Comparison of ENCODE assay signal across 1 cellular context in the genomic region with DNA sequence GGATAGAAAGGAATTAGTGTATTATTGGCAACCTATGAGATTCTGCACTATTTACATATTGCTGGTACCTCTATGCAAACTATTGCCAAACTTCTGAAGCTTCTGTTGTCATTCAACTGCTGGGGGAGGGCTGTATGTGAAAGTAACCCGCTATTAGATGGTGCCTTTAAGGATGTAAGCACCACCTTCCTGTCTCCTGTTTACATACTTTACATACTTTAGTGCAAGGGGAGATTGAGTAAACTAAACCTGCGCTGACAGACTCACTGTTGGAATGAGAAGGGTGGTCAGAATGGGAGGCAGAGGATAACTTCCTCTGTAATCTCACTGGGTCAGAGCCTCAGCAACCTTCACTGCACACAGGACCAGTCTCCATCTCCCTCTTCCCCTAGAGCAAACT.
TF ChIP-seq lines count a peak whose summit lies in the region.

No MANE protein-coding gene starts in this region.

TF ChIP-seq in HepG2, 621 proteins besides CTCF, POLR2A, EP300 and RAD21 (continued from another document and continues in another):
- TF ChIP-seq, protein P1, sequence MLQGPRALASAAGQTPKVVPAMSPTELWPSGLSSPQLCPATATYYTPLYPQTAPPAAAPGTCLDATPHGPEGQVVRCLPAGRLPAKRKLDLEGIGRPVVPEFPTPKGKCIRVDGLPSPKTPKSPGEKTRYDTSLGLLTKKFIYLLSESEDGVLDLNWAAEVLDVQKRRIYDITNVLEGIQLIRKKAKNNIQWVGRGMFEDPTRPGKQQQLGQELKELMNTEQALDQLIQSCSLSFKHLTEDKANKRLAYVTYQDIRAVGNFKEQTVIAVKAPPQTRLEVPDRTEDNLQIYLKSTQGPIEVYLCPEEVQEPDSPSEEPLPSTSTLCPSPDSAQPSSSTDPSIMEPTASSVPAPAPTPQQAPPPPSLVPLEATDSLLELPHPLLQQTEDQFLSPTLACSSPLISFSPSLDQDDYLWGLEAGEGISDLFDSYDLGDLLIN (CRISPR knock-in tag; IDR thresholded peaks at IDR 0.05; ENCODE audit: borderline replicate concordance), result no peak
- TF ChIP-seq ELF3 (CRISPR knock-in tag; IDR thresholded peaks at IDR 0.05) (no peak), RELA (CRISPR knock-in tag; IDR thresholded peaks at IDR 0.05) (no peak), FLYWCH1 (CRISPR knock-in tag; IDR thresholded peaks at IDR 0.05) (no peak), TCF7L2 (IDR thresholded peaks at IDR 0.05; ENCODE audit: low read depth, low read length) (no peak), THAP11 (CRISPR knock-in tag; IDR thresholded peaks at IDR 0.05) (0 out of 2 replicates have a peak, but pooled peaks have one; percentile 30), PRPF4 (IDR thresholded peaks at IDR 0.05; ENCODE audit: low read depth, low read length, poor library complexity, severe bottlenecking) (no peak), NBN (conservative IDR thresholded peaks at IDR 0.05) (no peak), NKX3-1 (CRISPR knock-in tag; IDR thresholded peaks at IDR 0.05) (no peak), SALL2 (CRISPR knock-in tag; IDR thresholded peaks at IDR 0.05) (no peak), ZNF253 (CRISPR knock-in tag; IDR thresholded peaks at IDR 0.05; ENCODE audit: borderline replicate concordance) (no peak), NAIF1 (CRISPR knock-in tag; IDR thresholded peaks at IDR 0.05; ENCODE audit: borderline replicate concordance) (no peak), PITX1 (CRISPR knock-in tag; IDR thresholded peaks at IDR 0.05) (no peak), HOXD1 (CRISPR knock-in tag; IDR thresholded peaks at IDR 0.05) (no peak), NFIC (IDR thresholded peaks at IDR 0.05; ENCODE audit: low read length) (0 out of 2 replicates have a peak, but pooled peaks have one; percentile 25), SMARCC2 (IDR thresholded peaks at IDR 0.05) (no peak), PHF8 (CRISPR knock-in tag; IDR thresholded peaks at IDR 0.05) (no peak), PHF20 (CRISPR knock-in tag; IDR thresholded peaks at IDR 0.05) (no peak), ZSCAN9 (CRISPR knock-in tag; IDR thresholded peaks at IDR 0.05; ENCODE audit: borderline replicate concordance) (no peak), TBX3 (IDR thresholded peaks at IDR 0.05; ENCODE audit: borderline replicate concordance) (no peak), ISX (CRISPR knock-in tag; conservative IDR thresholded peaks at IDR 0.05) (no peak), ZNF292 (CRISPR knock-in tag; IDR thresholded peaks at IDR 0.05; ENCODE audit: borderline replicate concordance, low read depth) (no peak), MXI1 (IDR thresholded peaks at IDR 0.05; ENCODE audit: borderline replicate concordance, low read depth, low read length) (no peak), TP53 (CRISPR knock-in tag; conservative IDR thresholded peaks at IDR 0.05) (no peak), ZNF557 (CRISPR knock-in tag; IDR thresholded peaks at IDR 0.05) (no peak), ZNF761 (CRISPR knock-in tag; conservative IDR thresholded peaks at IDR 0.05) (no peak), SATB2 (CRISPR knock-in tag; IDR thresholded peaks at IDR 0.05) (no peak), ZFX (CRISPR knock-in tag; IDR thresholded peaks at IDR 0.05; ENCODE audit: low read depth) (no peak), AGO2 (optimal IDR thresholded peaks at IDR 0.05; ENCODE audit: low read depth, low read length) (no peak), ZNF614 (CRISPR knock-in tag; IDR thresholded peaks at IDR 0.05; ENCODE audit: borderline replicate concordance) (peak; percentile 69; the same call in 1 of the 2 replicates), HHEX (CRISPR knock-in tag; IDR thresholded peaks at IDR 0.05) (no peak), MBD4 (IDR thresholded peaks at IDR 0.05; ENCODE audit: borderline replicate concordance, low read length) (no peak), ESRRA (CRISPR knock-in tag; IDR thresholded peaks at IDR 0.05; ENCODE audit: low read depth) (no peak), MATR3 (CRISPR knock-in tag; IDR thresholded peaks at IDR 0.05) (no peak), SOX6 (IDR thresholded peaks at IDR 0.05) (no peak), SOX6 (CRISPR knock-in tag; IDR thresholded peaks at IDR 0.05) (peak; percentile 77; the same call in 1 of the 2 replicates), GATAD2A (CRISPR knock-in tag; IDR thresholded peaks at IDR 0.05) (peak; percentile 79), MAFG (CRISPR knock-in tag; IDR thresholded peaks at IDR 0.05) (no peak), ZNF543 (CRISPR knock-in tag; IDR thresholded peaks at IDR 0.05) (no peak), ZNF10 (CRISPR knock-in tag; IDR thresholded peaks at IDR 0.05; ENCODE audit: borderline replicate concordance, low read depth) (no peak)
- TF ChIP-seq, protein P2, sequence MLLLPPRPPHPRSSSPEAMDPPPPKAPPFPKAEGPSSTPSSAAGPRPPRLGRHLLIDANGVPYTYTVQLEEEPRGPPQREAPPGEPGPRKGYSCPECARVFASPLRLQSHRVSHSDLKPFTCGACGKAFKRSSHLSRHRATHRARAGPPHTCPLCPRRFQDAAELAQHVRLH (CRISPR knock-in tag; IDR thresholded peaks at IDR 0.05; ENCODE audit: borderline replicate concordance, low read depth), result no peak
- TF ChIP-seq, protein P3, sequence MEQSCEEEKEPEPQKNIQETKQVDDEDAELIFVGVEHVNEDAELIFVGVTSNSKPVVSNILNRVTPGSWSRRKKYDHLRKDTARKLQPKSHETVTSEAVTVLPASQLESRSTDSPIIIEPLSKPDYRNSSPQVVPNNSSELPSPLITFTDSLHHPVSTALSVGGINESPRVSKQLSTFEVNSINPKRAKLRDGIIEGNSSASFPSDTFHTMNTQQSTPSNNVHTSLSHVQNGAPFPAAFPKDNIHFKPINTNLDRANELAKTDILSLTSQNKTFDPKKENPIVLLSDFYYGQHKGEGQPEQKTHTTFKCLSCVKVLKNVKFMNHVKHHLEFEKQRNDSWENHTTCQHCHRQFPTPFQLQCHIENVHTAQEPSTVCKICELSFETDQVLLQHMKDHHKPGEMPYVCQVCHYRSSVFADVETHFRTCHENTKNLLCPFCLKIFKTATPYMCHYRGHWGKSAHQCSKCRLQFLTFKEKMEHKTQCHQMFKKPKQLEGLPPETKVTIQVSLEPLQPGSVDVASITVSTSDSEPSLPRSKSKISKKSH (CRISPR knock-in tag; IDR thresholded peaks at IDR 0.05; ENCODE audit: borderline replicate concordance), result no peak
- TF ChIP-seq, protein P4, sequence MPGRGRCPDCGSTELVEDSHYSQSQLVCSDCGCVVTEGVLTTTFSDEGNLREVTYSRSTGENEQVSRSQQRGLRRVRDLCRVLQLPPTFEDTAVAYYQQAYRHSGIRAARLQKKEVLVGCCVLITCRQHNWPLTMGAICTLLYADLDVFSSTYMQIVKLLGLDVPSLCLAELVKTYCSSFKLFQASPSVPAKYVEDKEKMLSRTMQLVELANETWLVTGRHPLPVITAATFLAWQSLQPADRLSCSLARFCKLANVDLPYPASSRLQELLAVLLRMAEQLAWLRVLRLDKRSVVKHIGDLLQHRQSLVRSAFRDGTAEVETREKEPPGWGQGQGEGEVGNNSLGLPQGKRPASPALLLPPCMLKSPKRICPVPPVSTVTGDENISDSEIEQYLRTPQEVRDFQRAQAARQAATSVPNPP (CRISPR knock-in tag; IDR thresholded peaks at IDR 0.05), result no peak
- TF ChIP-seq, protein P5, sequence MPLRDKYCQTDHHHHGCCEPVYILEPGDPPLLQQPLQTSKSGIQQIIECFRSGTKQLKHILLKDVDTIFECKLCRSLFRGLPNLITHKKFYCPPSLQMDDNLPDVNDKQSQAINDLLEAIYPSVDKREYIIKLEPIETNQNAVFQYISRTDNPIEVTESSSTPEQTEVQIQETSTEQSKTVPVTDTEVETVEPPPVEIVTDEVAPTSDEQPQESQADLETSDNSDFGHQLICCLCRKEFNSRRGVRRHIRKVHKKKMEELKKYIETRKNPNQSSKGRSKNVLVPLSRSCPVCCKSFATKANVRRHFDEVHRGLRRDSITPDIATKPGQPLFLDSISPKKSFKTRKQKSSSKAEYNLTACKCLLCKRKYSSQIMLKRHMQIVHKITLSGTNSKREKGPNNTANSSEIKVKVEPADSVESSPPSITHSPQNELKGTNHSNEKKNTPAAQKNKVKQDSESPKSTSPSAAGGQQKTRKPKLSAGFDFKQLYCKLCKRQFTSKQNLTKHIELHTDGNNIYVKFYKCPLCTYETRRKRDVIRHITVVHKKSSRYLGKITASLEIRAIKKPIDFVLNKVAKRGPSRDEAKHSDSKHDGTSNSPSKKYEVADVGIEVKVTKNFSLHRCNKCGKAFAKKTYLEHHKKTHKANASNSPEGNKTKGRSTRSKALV (CRISPR knock-in tag; IDR thresholded peaks at IDR 0.05), result no peak
- TF ChIP-seq, protein P6, sequence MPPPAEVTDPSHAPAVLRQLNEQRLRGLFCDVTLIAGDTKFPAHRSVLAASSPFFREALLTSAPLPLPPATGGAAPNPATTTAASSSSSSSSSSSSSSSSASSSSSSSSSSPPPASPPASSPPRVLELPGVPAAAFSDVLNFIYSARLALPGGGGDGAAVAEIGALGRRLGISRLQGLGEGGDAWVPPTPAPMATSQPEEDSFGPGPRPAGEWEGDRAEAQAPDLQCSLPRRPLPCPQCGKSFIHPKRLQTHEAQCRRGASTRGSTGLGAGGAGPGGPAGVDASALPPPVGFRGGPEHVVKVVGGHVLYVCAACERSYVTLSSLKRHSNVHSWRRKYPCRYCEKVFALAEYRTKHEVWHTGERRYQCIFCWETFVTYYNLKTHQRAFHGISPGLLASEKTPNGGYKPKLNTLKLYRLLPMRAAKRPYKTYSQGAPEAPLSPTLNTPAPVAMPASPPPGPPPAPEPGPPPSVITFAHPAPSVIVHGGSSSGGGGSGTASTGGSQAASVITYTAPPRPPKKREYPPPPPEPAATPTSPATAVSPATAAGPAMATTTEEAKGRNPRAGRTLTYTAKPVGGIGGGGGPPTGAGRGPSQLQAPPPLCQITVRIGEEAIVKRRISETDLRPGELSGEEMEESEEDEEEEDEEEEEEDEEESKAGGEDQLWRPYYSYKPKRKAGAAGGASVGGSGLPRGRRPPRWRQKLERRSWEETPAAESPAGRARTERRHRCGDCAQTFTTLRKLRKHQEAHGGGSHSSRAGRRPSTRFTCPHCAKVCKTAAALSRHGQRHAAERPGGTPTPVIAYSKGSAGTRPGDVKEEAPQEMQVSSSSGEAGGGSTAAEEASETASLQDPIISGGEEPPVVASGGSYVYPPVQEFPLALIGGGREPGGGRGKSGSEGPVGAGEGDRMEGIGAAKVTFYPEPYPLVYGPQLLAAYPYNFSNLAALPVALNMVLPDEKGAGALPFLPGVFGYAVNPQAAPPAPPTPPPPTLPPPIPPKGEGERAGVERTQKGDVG (CRISPR knock-in tag; IDR thresholded peaks at IDR 0.05; ENCODE audit: borderline replicate concordance), result no peak
- TF ChIP-seq, protein P7, sequence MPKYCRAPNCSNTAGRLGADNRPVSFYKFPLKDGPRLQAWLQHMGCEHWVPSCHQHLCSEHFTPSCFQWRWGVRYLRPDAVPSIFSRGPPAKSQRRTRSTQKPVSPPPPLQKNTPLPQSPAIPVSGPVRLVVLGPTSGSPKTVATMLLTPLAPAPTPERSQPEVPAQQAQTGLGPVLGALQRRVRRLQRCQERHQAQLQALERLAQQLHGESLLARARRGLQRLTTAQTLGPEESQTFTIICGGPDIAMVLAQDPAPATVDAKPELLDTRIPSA (CRISPR knock-in tag; IDR thresholded peaks at IDR 0.05; ENCODE audit: borderline replicate concordance), result no peak
- TF ChIP-seq, protein P8, sequence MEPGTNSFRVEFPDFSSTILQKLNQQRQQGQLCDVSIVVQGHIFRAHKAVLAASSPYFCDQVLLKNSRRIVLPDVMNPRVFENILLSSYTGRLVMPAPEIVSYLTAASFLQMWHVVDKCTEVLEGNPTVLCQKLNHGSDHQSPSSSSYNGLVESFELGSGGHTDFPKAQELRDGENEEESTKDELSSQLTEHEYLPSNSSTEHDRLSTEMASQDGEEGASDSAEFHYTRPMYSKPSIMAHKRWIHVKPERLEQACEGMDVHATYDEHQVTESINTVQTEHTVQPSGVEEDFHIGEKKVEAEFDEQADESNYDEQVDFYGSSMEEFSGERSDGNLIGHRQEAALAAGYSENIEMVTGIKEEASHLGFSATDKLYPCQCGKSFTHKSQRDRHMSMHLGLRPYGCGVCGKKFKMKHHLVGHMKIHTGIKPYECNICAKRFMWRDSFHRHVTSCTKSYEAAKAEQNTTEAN (CRISPR knock-in tag; conservative IDR thresholded peaks at IDR 0.05), result no peak
- TF ChIP-seq, protein P9, sequence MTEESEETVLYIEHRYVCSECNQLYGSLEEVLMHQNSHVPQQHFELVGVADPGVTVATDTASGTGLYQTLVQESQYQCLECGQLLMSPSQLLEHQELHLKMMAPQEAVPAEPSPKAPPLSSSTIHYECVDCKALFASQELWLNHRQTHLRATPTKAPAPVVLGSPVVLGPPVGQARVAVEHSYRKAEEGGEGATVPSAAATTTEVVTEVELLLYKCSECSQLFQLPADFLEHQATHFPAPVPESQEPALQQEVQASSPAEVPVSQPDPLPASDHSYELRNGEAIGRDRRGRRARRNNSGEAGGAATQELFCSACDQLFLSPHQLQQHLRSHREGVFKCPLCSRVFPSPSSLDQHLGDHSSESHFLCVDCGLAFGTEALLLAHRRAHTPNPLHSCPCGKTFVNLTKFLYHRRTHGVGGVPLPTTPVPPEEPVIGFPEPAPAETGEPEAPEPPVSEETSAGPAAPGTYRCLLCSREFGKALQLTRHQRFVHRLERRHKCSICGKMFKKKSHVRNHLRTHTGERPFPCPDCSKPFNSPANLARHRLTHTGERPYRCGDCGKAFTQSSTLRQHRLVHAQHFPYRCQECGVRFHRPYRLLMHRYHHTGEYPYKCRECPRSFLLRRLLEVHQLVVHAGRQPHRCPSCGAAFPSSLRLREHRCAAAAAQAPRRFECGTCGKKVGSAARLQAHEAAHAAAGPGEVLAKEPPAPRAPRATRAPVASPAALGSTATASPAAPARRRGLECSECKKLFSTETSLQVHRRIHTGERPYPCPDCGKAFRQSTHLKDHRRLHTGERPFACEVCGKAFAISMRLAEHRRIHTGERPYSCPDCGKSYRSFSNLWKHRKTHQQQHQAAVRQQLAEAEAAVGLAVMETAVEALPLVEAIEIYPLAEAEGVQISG (CRISPR knock-in tag; IDR thresholded peaks at IDR 0.05), result no peak
- TF ChIP-seq, protein P10, sequence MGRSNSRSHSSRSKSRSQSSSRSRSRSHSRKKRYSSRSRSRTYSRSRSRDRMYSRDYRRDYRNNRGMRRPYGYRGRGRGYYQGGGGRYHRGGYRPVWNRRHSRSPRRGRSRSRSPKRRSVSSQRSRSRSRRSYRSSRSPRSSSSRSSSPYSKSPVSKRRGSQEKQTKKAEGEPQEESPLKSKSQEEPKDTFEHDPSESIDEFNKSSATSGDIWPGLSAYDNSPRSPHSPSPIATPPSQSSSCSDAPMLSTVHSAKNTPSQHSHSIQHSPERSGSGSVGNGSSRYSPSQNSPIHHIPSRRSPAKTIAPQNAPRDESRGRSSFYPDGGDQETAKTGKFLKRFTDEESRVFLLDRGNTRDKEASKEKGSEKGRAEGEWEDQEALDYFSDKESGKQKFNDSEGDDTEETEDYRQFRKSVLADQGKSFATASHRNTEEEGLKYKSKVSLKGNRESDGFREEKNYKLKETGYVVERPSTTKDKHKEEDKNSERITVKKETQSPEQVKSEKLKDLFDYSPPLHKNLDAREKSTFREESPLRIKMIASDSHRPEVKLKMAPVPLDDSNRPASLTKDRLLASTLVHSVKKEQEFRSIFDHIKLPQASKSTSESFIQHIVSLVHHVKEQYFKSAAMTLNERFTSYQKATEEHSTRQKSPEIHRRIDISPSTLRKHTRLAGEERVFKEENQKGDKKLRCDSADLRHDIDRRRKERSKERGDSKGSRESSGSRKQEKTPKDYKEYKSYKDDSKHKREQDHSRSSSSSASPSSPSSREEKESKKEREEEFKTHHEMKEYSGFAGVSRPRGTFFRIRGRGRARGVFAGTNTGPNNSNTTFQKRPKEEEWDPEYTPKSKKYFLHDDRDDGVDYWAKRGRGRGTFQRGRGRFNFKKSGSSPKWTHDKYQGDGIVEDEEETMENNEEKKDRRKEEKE (IDR thresholded peaks at IDR 0.05), result no peak
- TF ChIP-seq, protein P11, sequence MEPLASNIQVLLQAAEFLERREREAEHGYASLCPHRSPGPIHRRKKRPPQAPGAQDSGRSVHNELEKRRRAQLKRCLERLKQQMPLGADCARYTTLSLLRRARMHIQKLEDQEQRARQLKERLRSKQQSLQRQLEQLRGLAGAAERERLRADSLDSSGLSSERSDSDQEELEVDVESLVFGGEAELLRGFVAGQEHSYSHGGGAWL (CRISPR knock-in tag; IDR thresholded peaks at IDR 0.05), result no peak
